In the genomic region with DNA sequence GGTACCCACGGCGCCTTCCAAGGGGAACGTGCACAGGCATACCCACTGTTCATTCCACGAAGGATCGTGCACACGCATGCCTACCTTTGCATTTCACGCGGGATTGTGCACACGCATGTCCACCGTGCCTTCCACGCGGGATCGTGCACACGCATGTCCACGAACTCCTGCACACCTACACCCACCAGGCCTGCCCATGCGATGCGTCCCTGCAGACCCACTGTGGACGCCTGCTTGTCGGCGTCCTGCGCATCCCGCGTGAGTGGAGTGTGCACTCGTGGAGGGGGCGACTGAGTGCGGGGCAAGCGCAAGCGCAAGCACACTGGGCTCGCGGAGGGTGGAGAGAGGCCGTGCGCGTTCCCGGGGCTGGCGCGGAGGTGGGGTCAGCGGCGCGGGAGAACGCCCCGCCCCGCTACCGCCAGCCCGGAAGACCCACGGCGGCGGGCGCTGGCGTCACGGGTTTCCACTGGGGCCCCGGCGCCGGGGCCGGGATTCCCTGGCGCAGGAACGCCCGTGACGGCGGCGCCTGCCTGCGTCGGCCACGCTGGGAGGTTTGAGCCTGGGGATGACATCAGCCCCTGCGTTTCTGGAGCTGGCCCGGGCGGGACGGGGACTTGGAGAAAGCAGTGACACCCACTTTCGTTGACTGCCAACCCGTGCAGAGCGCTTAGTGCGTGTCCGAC, we compare ENCODE assay signal across 8 cellular contexts. TPM values are rescaled to one million over a fixed set of nuclear protein-coding genes. Genes with fewer than 3 reads are reported as not detected.
DNase-seq lines count a peak whose midpoint lies in the region; ATAC-seq, FAIRE-seq and TF ChIP-seq lines count a peak whose summit lies in the region.

No MANE protein-coding gene starts in this region.

- H3K4me1 ChIP-seq in left ventricle myocardium inferior = peaks cover 44% of the 10 kb centered on the region
- H3K4me1 ChIP-seq in pancreas = peaks cover 7 to 30% (median 16%) of the 10 kb centered on the region in 3 donors

- DNase-seq in Ammon's horn (ENCODE audit: low spot score) (peak; percentile 64), GOT3 (lab: John Stamatoyannopoulos, UW) (peak; percentile 36), SK-N-MC (ENCODE audit: low read depth, low spot score) (no peak), amygdala (lab: John Stamatoyannopoulos, UW) (peak in 41 of 56 donors; percentile 7 to 83 (median 52)), left ventricle myocardium inferior (peak; percentile 83), pancreas (peak; percentile 66 to 87 (median 76))

- TF ChIP-seq CTCF in left ventricle myocardium inferior (IDR thresholded peaks at IDR 0.05; ENCODE audit: borderline replicate concordance) = no peak
- TF ChIP-seq CTCF in pancreas (IDR thresholded peaks at IDR 0.05) = no peak

- intact Hi-C loops in left ventricle myocardium inferior (cut with micrococcal nuclease) (no loop called here), pancreas (cut with DNase I) (loop anchor here in 1 of 3 donors (5.0 kb wide), 1 partner anchor 83 kb away; no protein-coding TSS in a partner anchor)

- no peaks in the 10 kb centered on the region for H3K9me3 ChIP-seq in SK-N-MC (ENCODE audit: low read depth, low read length)
- H3K9me3 ChIP-seq in left ventricle myocardium inferior (replicated peaks) = no peaks in the 10 kb centered on the region
- H3K9me3 ChIP-seq in pancreas = no peaks in the 10 kb centered on the region

- FAIRE-seq in pancreas (lab: Jason Lieb, UNC) = no peak

- H3K36me3 ChIP-seq in SK-N-MC (ENCODE audit: insufficient read depth, low read length) (no peaks in the 10 kb centered on the region), left ventricle myocardium inferior (no peaks in the 10 kb centered on the region), pancreas (no peaks in the 10 kb centered on the region)

- ATAC-seq in pancreas = peak; percentile 47 to 68 (median 58)
- ATAC-seq in GM21515 (IDR thresholded peaks at IDR 0.05; ENCODE audit: unreplicated experiment) = no peak
- no peak for ATAC-seq in GM21360 (IDR thresholded peaks at IDR 0.05; ENCODE audit: unreplicated experiment)

- 5 to 7% methylated on average over 52 to 72 of the region's 72 CpGs for WGBS in pancreas, 2 donors

- H3K9ac ChIP-seq in SK-N-MC (ENCODE audit: insufficient read length) = no peak overlapping the region

- H3K4me3 ChIP-seq in SK-N-MC (peak overlapping the region; percentile 65), left ventricle myocardium inferior (peak overlapping the region; percentile 74), pancreas (peak overlapping the region; percentile 20 to 63 (median 40))

- H3K27me3 ChIP-seq in left ventricle myocardium inferior (ENCODE audit: low read depth) (no peaks in the 10 kb centered on the region), pancreas (no peaks in the 10 kb centered on the region)

- H3K27ac ChIP-seq in SK-N-MC (no peak overlapping the region), left ventricle myocardium inferior (replicated peaks) (peak overlapping the region; percentile 96), pancreas (peak overlapping the region; percentile 54 to 88 (median 78))

RNA-seq across cellular contexts. Expression of a gene that starts 18.7 kb away (rescaled TPM):
- total RNA-seq in left ventricle myocardium inferior = 34.3 TPM
- 10 to 100 TPM; 20.4 to 58.8 (median 42.3) TPM for total RNA-seq in pancreas
- polyA plus RNA-seq in pancreas = 100 to 1,000 TPM; 182 to 237 TPM

RNA-seq across cellular contexts. Expression of a gene that starts 37.8 kb away (rescaled TPM):
- total RNA-seq in left ventricle myocardium inferior (11.0 TPM), pancreas (10 to 100 TPM in 3 of 6 donors, 1 to 10 TPM in 3; 3.9 to 14.8 (median 9.7) TPM)
- polyA plus RNA-seq in pancreas = 10 to 100 TPM in 1 of 2 donors, 1 to 10 TPM in 1; 5.2 to 11.9 TPM

Comparison
In these comparisons a context has a peak if more than half of its experiments do, and no peak if none do; other contexts are left out.
1. ATAC-seq: peak in pancreas (4 of 4); none in GM21515 (single experiment) and GM21360 (single experiment).
2. Peak in every context shown above with its lines, with median percentiles within 50 percentile points of each other: H3K4me3 ChIP-seq.